Comparison of ENCODE assay signal across 16 cellular contexts in genomic region chr6:12716298-12716853, GRCh38. TPM values are rescaled to one million over a fixed set of nuclear protein-coding genes. Genes with fewer than 3 reads are reported as not detected.
DNase-seq lines count a peak whose midpoint lies in the region; ATAC-seq and TF ChIP-seq lines count a peak whose summit lies in the region.
"Had no signal": no experiment of that assay in that cellular context is flagged by ENCODE, and none has a peak within 500 bp of the region (broad histone marks: within the 10 kb centered on the region; RNA-seq: fewer than 3 reads in every experiment).

Gene PHACTR1, plus strand, starts transcription at chr6:12716767.

- TF ChIP-seq CTCF in thoracic aorta (IDR thresholded peaks at IDR 0.05) = no peak
- no peak for TF ChIP-seq CTCF in adrenal gland (IDR thresholded peaks at IDR 0.05)

- H3K36me3 ChIP-seq in endocrine pancreas (ENCODE audit: control insufficient read depth, insufficient read depth, low read length) (no peaks in the 10 kb centered on the region), thoracic aorta (no peaks in the 10 kb centered on the region), adrenal gland (replicated peaks in 1 of 2) (no peaks in the 10 kb centered on the region)
- H3K36me3 ChIP-seq: colonic mucosa had no signal

- H3K27me3 ChIP-seq in endocrine pancreas (ENCODE audit: control insufficient read depth, insufficient read depth, low read length) = peaks cover 12% of the 10 kb centered on the region
- no peaks in the 10 kb centered on the region for H3K27me3 ChIP-seq in thoracic aorta (replicated peaks; ENCODE audit: insufficient read depth)
- H3K27me3 ChIP-seq in adrenal gland = peaks cover 20% of the 10 kb centered on the region
- H3K27me3 ChIP-seq: colonic mucosa had no signal

- ATAC-seq in thoracic aorta (ENCODE audit: insufficient number of reproducible peaks, low FRiP score, low read depth) = no peak
- ATAC-seq: esophagus mucosa had no signal

- 63 to 74% (median 68%) methylated on average over 7 of the region's 7 CpGs for WGBS in adrenal gland, 4 donors

- peak in 2 of 3 experiments; percentile 29 to 48 for DNase-seq in NCI-H1417 (lab: John Stamatoyannopoulos, UW)
- DNase-seq in NCI-H1417 treated with DMSO at 0.1 percent for 48 hours (lab: John Stamatoyannopoulos, UW) = no peak
- peak; percentile 7 for DNase-seq in left kidney (ENCODE audit: low read depth, low spot score)
- DNase-seq in thoracic aorta (ENCODE audit: low spot score) = no peak
- no peak for DNase-seq in adrenal gland
- no peak for DNase-seq in epidermal melanocyte (ENCODE audit: insufficient read length, low spot score)
- no peak for DNase-seq in stimulated activated CD4-positive, alpha-beta T cell treated with anti-CD3 and anti-CD28 coated beads, Interleukin-12 subunit alpha, Interleukin-12 subunit beta, amount 100 ng/mL, for 4 hours
- DNase-seq: 8988T; activated CD4-positive, alpha-beta T cell treated with anti-CD3 and anti-CD28 coated beads, Interleukin-2, amount 50 U/mL, for 4 hours; colonic mucosa; IMR-90; NCI-H1092; NCI-H510A; OCI-M1 had no signal

- H3K4me3 ChIP-seq in endocrine pancreas (ENCODE audit: control insufficient read depth, insufficient read depth, low read length) (peak within 1 kb of the TSS; percentile 53), thoracic aorta (no peak within 1 kb of the TSS), adrenal gland (no peak within 1 kb of the TSS)
- H3K4me3 ChIP-seq: colonic mucosa had no signal

- no peak within 1 kb of the TSS for H3K9ac ChIP-seq in endocrine pancreas (ENCODE audit: control insufficient read depth, insufficient read depth, low read length)

- intact Hi-C loops in adrenal gland (cut with DNase I) = no loop called here

- no peaks in the 10 kb centered on the region for H3K9me3 ChIP-seq in endocrine pancreas (ENCODE audit: control insufficient read depth, low read length)
- no peaks in the 10 kb centered on the region for H3K9me3 ChIP-seq in thoracic aorta
- H3K9me3 ChIP-seq in adrenal gland (replicated peaks in 1 of 3) = no peaks in the 10 kb centered on the region
- H3K9me3 ChIP-seq: colonic mucosa had no signal

- H3K27ac ChIP-seq in thoracic aorta = no peak within 1 kb of the TSS
- no peak within 1 kb of the TSS for H3K27ac ChIP-seq in adrenal gland
- H3K27ac ChIP-seq: colonic mucosa had no signal

- no peak for TF ChIP-seq POLR2A in adrenal gland (IDR thresholded peaks at IDR 0.05)

- H3K4me1 ChIP-seq in endocrine pancreas (ENCODE audit: control insufficient read depth, insufficient read depth, low read length) (peaks cover 8% of the 10 kb centered on the region), thoracic aorta (ENCODE audit: control insufficient read depth in 1 of 2, low read depth in 2 of 2) (no peaks in the 10 kb centered on the region), adrenal gland (replicated peaks in 1 of 2) (no peaks in the 10 kb centered on the region)
- H3K4me1 ChIP-seq: colonic mucosa had no signal

RNA-seq across cellular contexts. Expression of gene PHACTR1, which starts in this region (rescaled TPM):
- total RNA-seq in thoracic aorta = 10 to 100 TPM; 42.9 to 69.1 TPM
- total RNA-seq in adrenal gland = 1 to 10 TPM; 1.8 to 6.3 (median 3.8) TPM
- 1 to 10 TPM in 2 of 3 donors, under 1 TPM in 1; 0.77 to 3.2 (median 1.1) TPM for polyA plus RNA-seq in adrenal gland
- total RNA-seq: IMR-90 had no signal
- polyA plus RNA-seq: IMR-90 had no signal

Comparison
In these comparisons a context has a peak if more than half of its experiments do, and no peak if none do; other contexts are left out.
1. RNA of gene PHACTR1 (total RNA-seq): 42.9 to 69.1 TPM in thoracic aorta; 1.8 to 6.3 TPM in adrenal gland; every median in the first group is over 4 times any median in the second.
2. DNase-seq: peak in NCI-H1417 (2 of 3) and left kidney (single experiment); none in NCI-H1417 treated with DMSO at 0.1 percent for 48 hours (single experiment), thoracic aorta (single experiment), adrenal gland (0 of 7), epidermal melanocyte (single experiment) and stimulated activated CD4-positive, alpha-beta T cell treated with anti-CD3 and anti-CD28 coated beads, Interleukin-12 subunit alpha, Interleukin-12 subunit beta, amount 100 ng/mL, for 4 hours (single experiment).